11 cellular contexts compared by ENCODE assay signal in genomic region chr12:9732966-9733461, GRCh38. TPM values are rescaled to one million over a fixed set of nuclear protein-coding genes. Genes with fewer than 3 reads are reported as not detected.
DNase-seq lines count a peak whose midpoint lies in the region; ATAC-seq and TF ChIP-seq lines count a peak whose summit lies in the region.
"Had no signal": no experiment of that assay in that cellular context is flagged by ENCODE, and none has a peak within 500 bp of the region (broad histone marks: within the 10 kb centered on the region; RNA-seq: fewer than 3 reads in every experiment).

Gene CLECL1 (minus strand): TSS chr12:9733097.

- POLR2A ChIA-PET in A673 (lab: Charles Lee; ENCODE audit: low non-redundant PET) = no interaction called here

- H3K4me1 ChIP-seq in effector memory CD4-positive, alpha-beta T cell (ENCODE audit: control insufficient read depth, insufficient read depth, low read length, poor library complexity, severe bottlenecking) = peaks cover 12% of the 10 kb centered on the region
- H3K4me1 ChIP-seq in A673 (ENCODE audit: insufficient read depth, low read length, poor library complexity, severe bottlenecking) = no peaks in the 10 kb centered on the region

- TF ChIP-seq CTCF in GM12864 (IDR thresholded peaks at IDR 0.05; ENCODE audit: low read depth, low read length, missing control alignments) (no peak), NB4 (IDR thresholded peaks at IDR 0.05; ENCODE audit: low read depth, low read length) (no peak), A673 (conservative IDR thresholded peaks at IDR 0.05; ENCODE audit: low read depth, low read length) (no peak)

- no peak within 1 kb of the TSS for H3K27ac ChIP-seq in effector memory CD4-positive, alpha-beta T cell (ENCODE audit: insufficient read depth, low read length, poor library complexity, severe bottlenecking)
- no peak within 1 kb of the TSS for H3K27ac ChIP-seq in A673 (ENCODE audit: low read depth, low read length, poor library complexity, severe bottlenecking)
- H3K27ac ChIP-seq: neutrophil had no signal

- DNase-seq in GM12864 (ENCODE audit: low read depth) (peak; percentile 57), NB4 (ENCODE audit: low read depth) (peak; percentile 60), H7 (no peak), A673 (ENCODE audit: low spot score) (no peak), LoVo (ENCODE audit: low spot score) (no peak)
- no peak for DNase-seq in effector memory CD4-positive, alpha-beta T cell
- no peak for DNase-seq in stimulated activated CD4-positive, alpha-beta T cell treated with anti-CD3 and anti-CD28 coated beads, Interleukin-1b, Interleukin-23, amount 100 ng/mL, for 48 hours
- DNase-seq: amygdala had no signal

- H3K27me3 ChIP-seq in effector memory CD4-positive, alpha-beta T cell (replicated peaks; ENCODE audit: control insufficient read depth, insufficient read depth, low read length, poor library complexity, severe bottlenecking) = no peaks in the 10 kb centered on the region
- H3K27me3 ChIP-seq in H7 (ENCODE audit: control insufficient read depth, insufficient read depth, low read length) (no peaks in the 10 kb centered on the region; the same call in 1 of the 2 replicates), A673 (replicated peaks; ENCODE audit: insufficient read depth, low read depth, low read length, poor library complexity) (peaks cover 15% of the 10 kb centered on the region)
- H3K27me3 ChIP-seq: neutrophil had no signal

- no peaks in the 10 kb centered on the region for H3K9me3 ChIP-seq in effector memory CD4-positive, alpha-beta T cell (ENCODE audit: control insufficient read depth, low read length)
- H3K9me3 ChIP-seq in A673 (ENCODE audit: low read depth, low read length, poor library complexity, severe bottlenecking) = no peaks in the 10 kb centered on the region
- H3K9me3 ChIP-seq: neutrophil had no signal

- peak; percentile 41 for ATAC-seq in GM21515 (IDR thresholded peaks at IDR 0.05; ENCODE audit: unreplicated experiment)

- no TSS peak for BruUV-seq in A673 (replicated peaks; lab: Mats Ljungman, UMichigan)

- intact Hi-C loops in A673 (cut with micrococcal nuclease; ENCODE audit: unreplicated experiment) = no loop called here

- no peaks in the 10 kb centered on the region for H3K36me3 ChIP-seq in effector memory CD4-positive, alpha-beta T cell (ENCODE audit: control insufficient read depth, insufficient read depth, low read length)
- H3K36me3 ChIP-seq in H7 (replicated peaks; ENCODE audit: control insufficient read depth, insufficient read depth, low read length) (no peaks in the 10 kb centered on the region), A673 (ENCODE audit: insufficient read depth, low read length, poor library complexity, severe bottlenecking) (no peaks in the 10 kb centered on the region)
- H3K36me3 ChIP-seq: neutrophil had no signal

- peak within 1 kb of the TSS; percentile 47 for H3K4me3 ChIP-seq in GM12864 (ENCODE audit: low read depth, low read length)
- H3K4me3 ChIP-seq in NB4 (ENCODE audit: low read depth, low read length) = peak within 1 kb of the TSS; percentile 55
- H3K4me3 ChIP-seq in effector memory CD4-positive, alpha-beta T cell (ENCODE audit: insufficient read depth, low read depth, low read length, poor library complexity, severe bottlenecking) = peak within 1 kb of the TSS; percentile 26
- H3K4me3 ChIP-seq in H7 (ENCODE audit: insufficient read depth, low read depth, low read length) = no peak within 1 kb of the TSS
- H3K4me3 ChIP-seq in A673 (ENCODE audit: low read depth, low read length, poor library complexity, severe bottlenecking) = no peak within 1 kb of the TSS

- TF ChIP-seq POLR2A in NB4 (IDR thresholded peaks at IDR 0.05; ENCODE audit: extremely low read depth, insufficient read length) = peak; percentile 40

- CTCF ChIA-PET in A673 (lab: Charles Lee) = no interaction called here

RNA-seq across cellular contexts. Expression of gene CLECL1, which starts in this region (rescaled TPM):
- total RNA-seq in H7 (2014; rRNA removed; shearing (Covaris generic)) = not detected in 2 replicates
- not detected in 2 replicates for total RNA-seq in A673 (2021)
- total RNA-seq: fibroblast of villous mesenchyme had no signal

Comparison
In these comparisons a context has a peak if more than half of its experiments do, and no peak if none do; other contexts are left out.
1. DNase-seq: peak in GM12864 (single experiment) and NB4 (single experiment); none in effector memory CD4-positive, alpha-beta T cell (0 of 3), stimulated activated CD4-positive, alpha-beta T cell treated with anti-CD3 and anti-CD28 coated beads, Interleukin-1b, Interleukin-23, amount 100 ng/mL, for 48 hours (single experiment), H7 (single experiment), A673 (single experiment) and LoVo (single experiment).
2. H3K4me3 ChIP-seq: peak in GM12864 (single experiment), NB4 (single experiment) and effector memory CD4-positive, alpha-beta T cell (single experiment); none in H7 (single experiment) and A673 (single experiment).